1 cellular context compared by ENCODE assay signal in the genomic region with DNA sequence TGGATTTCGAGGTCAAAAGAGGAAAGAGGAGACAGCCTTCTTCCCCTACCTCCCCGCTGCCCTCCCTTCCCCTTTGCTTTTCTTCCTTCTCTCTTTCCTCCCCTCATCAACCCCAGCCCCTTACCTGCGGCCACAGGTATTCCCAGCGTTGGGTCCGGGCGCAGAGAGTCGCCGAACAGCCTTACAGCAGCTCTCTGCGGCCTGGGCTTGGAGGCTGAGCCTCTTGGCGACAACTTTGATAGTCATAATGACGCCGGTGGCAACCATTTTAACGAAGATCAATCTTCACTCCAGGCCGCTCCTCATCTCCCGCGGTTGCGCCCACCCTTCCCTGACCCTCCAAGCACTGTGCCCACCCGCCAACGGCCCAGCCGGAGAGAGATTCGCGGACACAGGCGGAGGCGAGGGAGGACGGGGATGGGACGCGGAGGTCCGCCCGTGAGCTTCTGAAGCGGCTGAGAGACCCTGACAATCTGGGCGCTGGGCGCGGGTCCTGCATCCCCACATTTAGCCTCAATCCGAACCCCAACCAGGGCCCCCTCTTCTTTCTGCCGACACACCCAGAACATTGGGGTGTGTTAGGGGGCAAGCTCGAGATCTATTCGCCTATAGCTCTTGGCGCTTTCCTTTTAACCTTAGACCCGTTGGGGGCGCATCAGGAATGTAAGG.
TF ChIP-seq lines count a peak whose summit lies in the region.

No MANE protein-coding gene starts in this region.

TF ChIP-seq in HepG2, 621 proteins besides CTCF, POLR2A, EP300 and RAD21:
- no peak for TF ChIP-seq ZNF205 (CRISPR knock-in tag; IDR thresholded peaks at IDR 0.05)
- TF ChIP-seq TBX2 (CRISPR knock-in tag; IDR thresholded peaks at IDR 0.05; ENCODE audit: borderline replicate concordance) = no peak
- peak; percentile 30; the same call in 1 of the 2 replicates for TF ChIP-seq EZH2 (conservative IDR thresholded peaks at IDR 0.05; ENCODE audit: low read depth, low read length)
- TF ChIP-seq ZBTB2 (CRISPR knock-in tag; IDR thresholded peaks at IDR 0.05; ENCODE audit: low read depth) = no peak
- no peak for TF ChIP-seq GATAD2A (CRISPR knock-in tag; IDR thresholded peaks at IDR 0.05)
- TF ChIP-seq AKAP8 (CRISPR knock-in tag; IDR thresholded peaks at IDR 0.05) = no peak
